Comparison of ENCODE assay signal across 14 cellular contexts in genomic region chr1:206463911-206464310, GRCh38. TPM values are rescaled to one million over a fixed set of nuclear protein-coding genes. Genes with fewer than 3 reads are reported as not detected.
"Had no signal": no experiment of that assay in that cellular context is flagged by ENCODE, and none has a peak within 500 bp of the region (broad histone marks: within the 10 kb centered on the region; RNA-seq: fewer than 3 reads in every experiment).

No MANE protein-coding gene starts in this region.

- H3K27me3 Mint-ChIP-seq: activated B cell treated with CpG ODN at 0.5 μM for 24 hours had no signal

- H3K4me1 ChIP-seq: tibial artery, uterus had no signal

- H3K9me3 ChIP-seq: heart left ventricle, tibial artery, uterus had no signal

- DNase-seq: activated B cell treated with CpG ODN at 0.5 μM for 24 hours; activated CD4-positive, alpha-beta T cell treated with anti-CD3 and anti-CD28 coated beads, Interleukin-2, amount 50 U/mL, for 4 hours; activated naive CD4-positive, alpha-beta T cell; effector CD4-positive, alpha-beta T cell; left colon; stimulated activated CD4-positive, alpha-beta T cell treated with anti-CD3 and anti-CD28 coated beads, Interleukin-4, amount 100 ng/mL, for 4 hours; uterus had no signal

- H3K4me3 Mint-ChIP-seq: activated B cell treated with CpG ODN at 0.5 μM for 24 hours had no signal

- H3K9me3 Mint-ChIP-seq: activated B cell treated with CpG ODN at 0.5 μM for 24 hours; activated T-cell treated with anti-CD3 and anti-CD28 coated beads, Interleukin-2, amount 50 U/mL, for 72 hours had no signal

- H3K36me3 ChIP-seq: uterus had no signal

- ATAC-seq: left colon had no signal

- H3K4me3 ChIP-seq: heart left ventricle, SK-N-MC, tibial artery, uterus had no signal

- H3K27ac ChIP-seq: SK-N-MC, tibial artery, uterus had no signal

- H3K27me3 ChIP-seq: brain microvascular endothelial cell, uterus had no signal

RNA-seq across cellular contexts. Expression of gene IKBKE, which starts 6.4 kb away (rescaled TPM):
- polyA plus RNA-seq: neural cell had no signal

RNA-seq across cellular contexts. Expression of gene RASSF5, which starts 43.4 kb away (rescaled TPM):
- total RNA-seq: osteocyte had no signal
